ENCODE assay signal across 17 cellular contexts in genomic region chr1:240878631-240879030, GRCh38.
"Had no signal": no experiment of that assay in that cellular context is flagged by ENCODE, and none has a peak within 500 bp of the region (broad histone marks: within the 10 kb centered on the region; RNA-seq: fewer than 3 reads in every experiment).

No MANE protein-coding gene starts in this region.

- H3K9me3 ChIP-seq: colonic mucosa, tibial nerve had no signal

- H3K4me1 ChIP-seq: colonic mucosa, foreskin keratinocyte, right atrium auricular region, tibial nerve had no signal

- H3K4me3 ChIP-seq: colonic mucosa, lung, right atrium auricular region, skin epidermis, tibial nerve had no signal

- H3K27ac ChIP-seq: colonic mucosa, foreskin keratinocyte, right atrium auricular region, skin epidermis, tibial nerve had no signal

- DNase-seq: activated CD4-positive, alpha-beta memory T cell treated with anti-CD3 and anti-CD28 coated beads for 36 hours; activated CD4-positive, alpha-beta T cell treated with anti-CD3 and anti-CD28 coated beads for 4 hours; activated naive CD4-positive, alpha-beta T cell treated with anti-CD3 and anti-CD28 coated beads for 36 hours; aorta; colonic mucosa; foreskin keratinocyte; hippocampal formation; islet precursor cell; left colon; midbrain; stimulated activated naive CD8-positive, alpha-beta T cell treated with anti-CD3 and anti-CD28 coated beads, Interleukin-15, Interleukin-2, amounts not matched to agents 100 U/mL and 50 U/mL, for 24 hours had no signal

- H3K36me3 ChIP-seq: colonic mucosa, right atrium auricular region, tibial nerve had no signal

- H3K27me3 ChIP-seq: colonic mucosa, foreskin keratinocyte, right atrium auricular region, tibial nerve had no signal

- ATAC-seq: activated T-helper 17 cell treated with anti-CD3 and anti-CD28 coated beads, Interleukin-2, amount 50 U/mL, for 72 hours; foreskin keratinocyte; left colon; stimulated activated naive CD8-positive, alpha-beta T cell treated with anti-CD3 and anti-CD28 coated beads, Interleukin-15, Interleukin-2, amounts not matched to agents 100 U/mL and 50 U/mL, for 24 hours; WTC11 had no signal
